9 cellular contexts compared by ENCODE assay signal in genomic region chr13:35512271-35512920, GRCh38. TPM values are rescaled to one million over a fixed set of nuclear protein-coding genes. Genes with fewer than 3 reads are reported as not detected.
DNase-seq lines count a peak whose midpoint lies in the region; ATAC-seq and TF ChIP-seq lines count a peak whose summit lies in the region.
"Had no signal": no experiment of that assay in that cellular context is flagged by ENCODE, and none has a peak within 500 bp of the region (broad histone marks: within the 10 kb centered on the region; RNA-seq: fewer than 3 reads in every experiment).

No MANE protein-coding gene starts in this region.

- H3K9me2 ChIP-seq in PC-9 (ENCODE audit: insufficient read depth), result no peaks in the 10 kb centered on the region; the same call in 1 of the 2 replicates

- dilution Hi-C loops in IMR-90 (cut with HindIII; ENCODE audit: low sequenced_read_pairs, unreplicated experiment), result no loop called here

- no peak for TF ChIP-seq POLR2A in IMR-90 (IDR thresholded peaks at IDR 0.05; ENCODE audit: low read depth, low read length)
- no peak for TF ChIP-seq POLR2A in uterus (IDR thresholded peaks at IDR 0.05)

- no peak for TF ChIP-seq RAD21 in IMR-90 (IDR thresholded peaks at IDR 0.05; ENCODE audit: low read length)

- in situ Hi-C loops in IMR-90 (cut with MboI; ENCODE audit: low sequenced_read_pairs), result no loop called here

- no peak overlapping the region for H3K4ac ChIP-seq in IMR-90 (ENCODE audit: low read depth, low read length)

- POLR2A ChIA-PET in IMR-90 (lab: Charles Lee; ENCODE audit: unreplicated experiment), result no interaction called here
- POLR2A ChIA-PET in PC-9 (lab: Charles Lee; ENCODE audit: unreplicated experiment), result no interaction called here

- no peaks in the 10 kb centered on the region for H3K79me2 ChIP-seq in PC-9 (ENCODE audit: low read depth)

- H3K79me1 ChIP-seq in IMR-90 (ENCODE audit: low read depth in 1 of 2, low read length in 2 of 2), result no peaks in the 10 kb centered on the region

- H3K23ac ChIP-seq in IMR-90 (ENCODE audit: low read depth, low read length), result no peak overlapping the region

- H3K4me3 ChIP-seq in IMR-90 (ENCODE audit: insufficient read depth, low read depth, low read length) (no peak overlapping the region), uterus (no peak overlapping the region), PC-9 (no peak overlapping the region)

- H4K91ac ChIP-seq in IMR-90 (ENCODE audit: insufficient read depth, low read depth, low read length), result no peak overlapping the region

- H4K8ac ChIP-seq in IMR-90 (ENCODE audit: low read depth in 2 of 2, low read length in 2 of 2), result no peak overlapping the region

- no peaks in the 10 kb centered on the region for H3K27me3 Mint-ChIP-seq in activated T-helper 17 cell treated with anti-CD3 and anti-CD28 coated beads, Interleukin-2, amount 50 U/mL, for 72 hours

- DNase-seq in IMR-90, result peak; percentile 90
- no peak for DNase-seq in left cardiac atrium
- peak; percentile 54 to 61 for DNase-seq in uterus
- no peak for DNase-seq in PC-9
- no peak for DNase-seq in islet precursor cell
- DNase-seq: NCI-H69 had no signal

- no peak overlapping the region for H3K27ac Mint-ChIP-seq in activated T-helper 17 cell treated with anti-CD3 and anti-CD28 coated beads, Interleukin-2, amount 50 U/mL, for 72 hours
- H3K27ac Mint-ChIP-seq: nephron had no signal

- no peaks in the 10 kb centered on the region for H3K9me1 ChIP-seq in IMR-90 (ENCODE audit: insufficient read depth, low read length)

- H2AFZ ChIP-seq in IMR-90 (replicated peaks; ENCODE audit: low read length, poor library complexity), result no peak overlapping the region
- no peak overlapping the region for H2AFZ ChIP-seq in PC-9

- no peak overlapping the region for H4K5ac ChIP-seq in IMR-90 (ENCODE audit: low read depth, low read length)

- no peak overlapping the region for H2BK20ac ChIP-seq in IMR-90 (ENCODE audit: low read depth, low read length)

- no peak overlapping the region for H3K9ac ChIP-seq in IMR-90 (ENCODE audit: low read depth, low read length)

- H3K27ac ChIP-seq in IMR-90 (ENCODE audit: insufficient read depth, low read length) (no peak overlapping the region), uterus (no peak overlapping the region), PC-9 (no peak overlapping the region)

- no peak overlapping the region for H3K18ac ChIP-seq in IMR-90 (ENCODE audit: low read depth, low read length)

- H3K4me1 ChIP-seq in IMR-90 (ENCODE audit: control insufficient read depth, insufficient read depth, low read length) (no peaks in the 10 kb centered on the region), uterus (no peaks in the 10 kb centered on the region), PC-9 (replicated peaks; ENCODE audit: insufficient read depth) (no peaks in the 10 kb centered on the region)

- intact Hi-C loops in IMR-90 (cut with micrococcal nuclease), result no loop called here
- intact Hi-C loops in left cardiac atrium (cut with DNase I), result no loop called here
- intact Hi-C loops in uterus (cut with DNase I; ENCODE audit: low total_unique reads), result no loop called here
- intact Hi-C loops in PC-9 (cut with micrococcal nuclease; ENCODE audit: unreplicated experiment), result no loop called here

- H3F3A ChIP-seq in PC-9 (ENCODE audit: insufficient read depth, low read depth), result no peaks in the 10 kb centered on the region

- H2AK5ac ChIP-seq in IMR-90 (ENCODE audit: low read depth, low read length), result no peak overlapping the region

- CTCF ChIA-PET in IMR-90 (lab: Yijun Ruan, JAX) (interaction anchor here (1.0 kb wide), 1 partner anchor 25 kb away, joined by 11 read pairs; no protein-coding TSS in a partner anchor), PC-9 (lab: Charles Lee) (no interaction called here)

- H3K4me2 ChIP-seq in IMR-90 (ENCODE audit: low read depth, low read length), result no peak overlapping the region
- no peak overlapping the region for H3K4me2 ChIP-seq in PC-9

- H3K9me3 Mint-ChIP-seq in activated T-helper 17 cell treated with anti-CD3 and anti-CD28 coated beads, Interleukin-2, amount 50 U/mL, for 72 hours, result peaks cover 5% of the 10 kb centered on the region
- H3K9me3 Mint-ChIP-seq: nephron had no signal

- no peak overlapping the region for H2BK120ac ChIP-seq in IMR-90 (ENCODE audit: low read depth, low read length)

- H3K9me3 ChIP-seq in IMR-90 (ENCODE audit: control insufficient read depth, insufficient read depth, low read length) (no peaks in the 10 kb centered on the region), uterus (no peaks in the 10 kb centered on the region), PC-9 (ENCODE audit: insufficient read depth, low read depth) (no peaks in the 10 kb centered on the region)

- H3K36me3 ChIP-seq in IMR-90 (ENCODE audit: control insufficient read depth, insufficient read depth, low read length) (no peaks in the 10 kb centered on the region), uterus (no peaks in the 10 kb centered on the region), PC-9 (ENCODE audit: low read depth) (no peaks in the 10 kb centered on the region)

- 25% methylated on average over 1 of the region's 5 CpGs; no CpG with 5 or more reads in 1 of the 2 experiments for WGBS in IMR-90 (ENCODE audit: extremely low coverage in 2 of 2, insufficient read length in 1 of 2), 2 experiments

- no peak overlapping the region for H2BK5ac ChIP-seq in IMR-90 (ENCODE audit: low read depth, low read length, poor library complexity, severe bottlenecking)

- H4K20me1 ChIP-seq in IMR-90 (ENCODE audit: insufficient read depth, low read length) (no peaks in the 10 kb centered on the region), PC-9 (ENCODE audit: insufficient read depth) (no peaks in the 10 kb centered on the region)

- H3K4me3 Mint-ChIP-seq in activated T-helper 17 cell treated with anti-CD3 and anti-CD28 coated beads, Interleukin-2, amount 50 U/mL, for 72 hours, result no peak overlapping the region
- H3K4me3 Mint-ChIP-seq: nephron had no signal

- no peak overlapping the region for H2AK9ac ChIP-seq in IMR-90 (replicated peaks; ENCODE audit: low read depth, low read length, poor library complexity)

- no peak overlapping the region for H3K14ac ChIP-seq in IMR-90 (replicated peaks; ENCODE audit: low read depth, low read length)

- H2BK15ac ChIP-seq in IMR-90 (ENCODE audit: low read depth, low read length), result no peak overlapping the region

- H3K27me3 ChIP-seq in IMR-90 (ENCODE audit: control insufficient read depth, insufficient read depth, low read length) (no peaks in the 10 kb centered on the region), uterus (no peaks in the 10 kb centered on the region), PC-9 (ENCODE audit: insufficient read depth, low read depth) (no peaks in the 10 kb centered on the region)

- H3K4me1 Mint-ChIP-seq in activated T-helper 17 cell treated with anti-CD3 and anti-CD28 coated beads, Interleukin-2, amount 50 U/mL, for 72 hours, result no peaks in the 10 kb centered on the region

- H3K56ac ChIP-seq in IMR-90 (ENCODE audit: extremely low read depth, insufficient read depth, low read length), result no peak overlapping the region

- ATAC-seq in IMR-90 (ENCODE audit: low read depth), result peak; percentile 85
- ATAC-seq in activated T-helper 17 cell treated with anti-CD3 and anti-CD28 coated beads, Interleukin-2, amount 50 U/mL, for 72 hours (replicated peaks), result peak; percentile 28
- peak; percentile 50 to 86 for ATAC-seq in left cardiac atrium
- no peak for ATAC-seq in HG02571 (IDR thresholded peaks at IDR 0.05; ENCODE audit: unreplicated experiment)

- no TSS peak for BruUV-seq in IMR-90 (replicated peaks; lab: Mats Ljungman, UMichigan)
- no TSS peak for BruUV-seq in PC-9 (replicated peaks; lab: Mats Ljungman, UMichigan)

- TF ChIP-seq CTCF in IMR-90 (conservative IDR thresholded peaks at IDR 0.05; ENCODE audit: low read depth, low read length) (no peak), uterus (IDR thresholded peaks at IDR 0.05) (no peak), PC-9 (conservative IDR thresholded peaks at IDR 0.05) (no peak)

- no peaks in the 10 kb centered on the region for H3K36me3 Mint-ChIP-seq in activated T-helper 17 cell treated with anti-CD3 and anti-CD28 coated beads, Interleukin-2, amount 50 U/mL, for 72 hours (ENCODE audit: low read depth)

TF ChIP-seq in IMR-90, 13 proteins besides CTCF, POLR2A, EP300 and RAD21:
- TF ChIP-seq MAZ (IDR thresholded peaks at IDR 0.05; ENCODE audit: borderline replicate concordance, low read depth, low read length) (no peak), MXI1 (IDR thresholded peaks at IDR 0.05; ENCODE audit: borderline replicate concordance, low read depth, low read length) (no peak), ELK1 (IDR thresholded peaks at IDR 0.05; ENCODE audit: borderline replicate concordance, low read depth, low read length) (no peak), MAFK (IDR thresholded peaks at IDR 0.05; ENCODE audit: low read depth, low read length) (peak; percentile 92), CEBPB (IDR thresholded peaks at IDR 0.05; ENCODE audit: low read depth, low read length) (peak; percentile 44; the same call in 1 of the 2 replicates), BHLHE40 (IDR thresholded peaks at IDR 0.05; ENCODE audit: low read depth, low read length) (no peak), FOS (IDR thresholded peaks at IDR 0.05; ENCODE audit: low read depth, low read length) (no peak)
TF ChIP-seq in IMR-90: peak in this region for 2.

RNA-seq across cellular contexts. Expression of gene MAB21L1, which starts 35.9 kb away (rescaled TPM):
- 0.72 and 0.83 TPM in 2 replicates for total RNA-seq in IMR-90 (2012; rRNA removed)
- polyA plus RNA-seq in IMR-90 (2012; rRNA removed), result 0.53 and 0.59 TPM in 2 replicates
- polyA plus RNA-seq in IMR-90 (2012; cell fraction: cytosol; rRNA removed), result 0.20 and 0.21 TPM in 2 replicates
- 0.11 and 0.18 TPM in 2 replicates for polyA plus RNA-seq in IMR-90 (2012; cell fraction: nucleus; rRNA removed; ENCODE audit: low replicate concordance)
- total RNA-seq in activated T-helper 17 cell treated with anti-CD3 and anti-CD28 coated beads, Interleukin-2, amount 50 U/mL, for 72 hours, result not detected
- total RNA-seq in left cardiac atrium, result under 1 TPM; 0.24 to 0.29 TPM
- total RNA-seq in uterus, result 1 to 10 TPM in 1 of 4 donors, not detected in 3; 1.1 TPM
- total RNA-seq in PC-9 (2021), result not detected in 2 replicates

Comparison
In these comparisons a context has a peak if more than half of its experiments do, and no peak if none do; other contexts are left out.
1. DNase-seq: peak in IMR-90 (single experiment) and uterus (2 of 2); none in left cardiac atrium (single experiment), PC-9 (0 of 2) and islet precursor cell (single experiment).